1 cellular context compared by ENCODE assay signal in the genomic region with DNA sequence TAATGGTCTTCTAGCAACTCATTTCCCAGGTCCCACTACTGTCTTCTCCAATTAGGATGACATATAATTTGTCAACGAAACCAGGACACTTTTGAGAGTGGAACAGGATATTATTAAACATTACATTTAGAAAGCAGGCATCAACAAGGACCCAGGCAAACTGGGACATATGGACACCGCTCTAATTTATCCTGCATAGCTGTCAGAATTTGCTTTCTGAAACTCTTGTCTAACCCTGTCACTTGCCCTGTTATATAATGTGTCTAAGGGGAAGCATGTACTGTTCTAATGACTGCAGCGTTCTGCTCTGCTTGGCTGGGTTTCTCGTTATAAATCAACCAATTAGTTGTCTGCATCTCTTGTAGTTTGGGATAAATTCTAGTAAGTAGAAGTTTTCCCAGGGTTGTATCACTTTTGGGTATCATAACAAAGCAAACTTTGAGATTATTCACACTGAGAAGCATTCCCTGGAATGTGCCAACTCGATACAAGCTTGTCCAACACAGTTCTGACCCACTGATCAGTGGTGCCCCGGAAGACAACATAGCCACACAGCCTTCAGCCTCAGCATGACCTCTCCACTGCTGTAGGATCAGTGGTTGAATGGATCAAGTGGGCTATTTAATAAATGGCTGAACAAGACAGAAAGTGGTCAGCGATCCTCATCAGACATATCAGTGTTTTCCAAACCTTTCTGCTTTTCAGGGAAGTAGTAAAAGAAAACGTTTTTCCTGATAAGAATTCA.
TF ChIP-seq lines count a peak whose summit lies in the region.

No MANE protein-coding gene starts in this region.

TF ChIP-seq in GM12878, 131 proteins besides CTCF, POLR2A, EP300 and RAD21 (continued from another document and continues in another):
- TF ChIP-seq ELK1 (IDR thresholded peaks at IDR 0.05; ENCODE audit: low read depth, low read length) (no peak), POLR2AphosphoS5 (IDR thresholded peaks at IDR 0.05; ENCODE audit: low read length) (no peak), NR2F1 (conservative IDR thresholded peaks at IDR 0.05) (peak; percentile 57), BCL11A (IDR thresholded peaks at IDR 0.05; ENCODE audit: low read depth, low read length) (peak; percentile 86), MAX (IDR thresholded peaks at IDR 0.05; ENCODE audit: low read depth, low read length) (no peak), POU2F2 (IDR thresholded peaks at IDR 0.05; ENCODE audit: borderline replicate concordance, low read depth, low read length) (no peak), BHLHE40 (IDR thresholded peaks at IDR 0.05; ENCODE audit: borderline replicate concordance in 1 of 2, low read depth in 2 of 2, low read length in 1 of 2) (no peak), ZNF622 (IDR thresholded peaks at IDR 0.05) (no peak), ZBTB4 (CRISPR knock-in tag; IDR thresholded peaks at IDR 0.05) (no peak), MTA2 (IDR thresholded peaks at IDR 0.05; ENCODE audit: low read depth) (peak; percentile 97), EGR1 (IDR thresholded peaks at IDR 0.05; ENCODE audit: borderline replicate concordance in 1 of 2, low read depth in 2 of 2, low read length in 2 of 2) (no peak), HSF1 (IDR thresholded peaks at IDR 0.05; ENCODE audit: low read depth, low read length) (no peak), JUNB (IDR thresholded peaks at IDR 0.05) (no peak), SMARCA5 (IDR thresholded peaks at IDR 0.05) (no peak), MYB (IDR thresholded peaks at IDR 0.05; ENCODE audit: borderline replicate concordance, low read depth, low read length) (no peak), NFXL1 (IDR thresholded peaks at IDR 0.05; ENCODE audit: borderline replicate concordance) (no peak), PAX5 (IDR thresholded peaks at IDR 0.05; ENCODE audit: borderline replicate concordance, low read depth, low read length) (peak; percentile 86), KDM1A (IDR thresholded peaks at IDR 0.05; ENCODE audit: borderline replicate concordance) (no peak), HCFC1 (IDR thresholded peaks at IDR 0.05; ENCODE audit: low read length) (no peak), IKZF2 (IDR thresholded peaks at IDR 0.05) (peak; percentile 62 to 72; a peak in 3 of 4 replicates), PML (IDR thresholded peaks at IDR 0.05; ENCODE audit: low read length) (no peak), TARDBP (IDR thresholded peaks at IDR 0.05; ENCODE audit: borderline replicate concordance) (no peak), RFX5 (IDR thresholded peaks at IDR 0.05; ENCODE audit: low read depth, low read length) (no peak), NKRF (conservative IDR thresholded peaks at IDR 0.05) (no peak), ZZZ3 (IDR thresholded peaks at IDR 0.05; ENCODE audit: control insufficient read depth, insufficient read length, low read depth) (no peak), SREBF2 (IDR thresholded peaks at IDR 0.05; ENCODE audit: low read length) (no peak), CEBPZ (IDR thresholded peaks at IDR 0.05; ENCODE audit: low read depth, low read length) (no peak), NFIC (IDR thresholded peaks at IDR 0.05; ENCODE audit: low read depth, low read length) (no peak)
- TF ChIP-seq, protein P1, sequence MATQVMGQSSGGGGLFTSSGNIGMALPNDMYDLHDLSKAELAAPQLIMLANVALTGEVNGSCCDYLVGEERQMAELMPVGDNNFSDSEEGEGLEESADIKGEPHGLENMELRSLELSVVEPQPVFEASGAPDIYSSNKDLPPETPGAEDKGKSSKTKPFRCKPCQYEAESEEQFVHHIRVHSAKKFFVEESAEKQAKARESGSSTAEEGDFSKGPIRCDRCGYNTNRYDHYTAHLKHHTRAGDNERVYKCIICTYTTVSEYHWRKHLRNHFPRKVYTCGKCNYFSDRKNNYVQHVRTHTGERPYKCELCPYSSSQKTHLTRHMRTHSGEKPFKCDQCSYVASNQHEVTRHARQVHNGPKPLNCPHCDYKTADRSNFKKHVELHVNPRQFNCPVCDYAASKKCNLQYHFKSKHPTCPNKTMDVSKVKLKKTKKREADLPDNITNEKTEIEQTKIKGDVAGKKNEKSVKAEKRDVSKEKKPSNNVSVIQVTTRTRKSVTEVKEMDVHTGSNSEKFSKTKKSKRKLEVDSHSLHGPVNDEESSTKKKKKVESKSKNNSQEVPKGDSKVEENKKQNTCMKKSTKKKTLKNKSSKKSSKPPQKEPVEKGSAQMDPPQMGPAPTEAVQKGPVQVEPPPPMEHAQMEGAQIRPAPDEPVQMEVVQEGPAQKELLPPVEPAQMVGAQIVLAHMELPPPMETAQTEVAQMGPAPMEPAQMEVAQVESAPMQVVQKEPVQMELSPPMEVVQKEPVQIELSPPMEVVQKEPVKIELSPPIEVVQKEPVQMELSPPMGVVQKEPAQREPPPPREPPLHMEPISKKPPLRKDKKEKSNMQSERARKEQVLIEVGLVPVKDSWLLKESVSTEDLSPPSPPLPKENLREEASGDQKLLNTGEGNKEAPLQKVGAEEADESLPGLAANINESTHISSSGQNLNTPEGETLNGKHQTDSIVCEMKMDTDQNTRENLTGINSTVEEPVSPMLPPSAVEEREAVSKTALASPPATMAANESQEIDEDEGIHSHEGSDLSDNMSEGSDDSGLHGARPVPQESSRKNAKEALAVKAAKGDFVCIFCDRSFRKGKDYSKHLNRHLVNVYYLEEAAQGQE (IDR thresholded peaks at IDR 0.05; ENCODE audit: low read depth, low read length) = no peak
- TF ChIP-seq, protein P2, sequence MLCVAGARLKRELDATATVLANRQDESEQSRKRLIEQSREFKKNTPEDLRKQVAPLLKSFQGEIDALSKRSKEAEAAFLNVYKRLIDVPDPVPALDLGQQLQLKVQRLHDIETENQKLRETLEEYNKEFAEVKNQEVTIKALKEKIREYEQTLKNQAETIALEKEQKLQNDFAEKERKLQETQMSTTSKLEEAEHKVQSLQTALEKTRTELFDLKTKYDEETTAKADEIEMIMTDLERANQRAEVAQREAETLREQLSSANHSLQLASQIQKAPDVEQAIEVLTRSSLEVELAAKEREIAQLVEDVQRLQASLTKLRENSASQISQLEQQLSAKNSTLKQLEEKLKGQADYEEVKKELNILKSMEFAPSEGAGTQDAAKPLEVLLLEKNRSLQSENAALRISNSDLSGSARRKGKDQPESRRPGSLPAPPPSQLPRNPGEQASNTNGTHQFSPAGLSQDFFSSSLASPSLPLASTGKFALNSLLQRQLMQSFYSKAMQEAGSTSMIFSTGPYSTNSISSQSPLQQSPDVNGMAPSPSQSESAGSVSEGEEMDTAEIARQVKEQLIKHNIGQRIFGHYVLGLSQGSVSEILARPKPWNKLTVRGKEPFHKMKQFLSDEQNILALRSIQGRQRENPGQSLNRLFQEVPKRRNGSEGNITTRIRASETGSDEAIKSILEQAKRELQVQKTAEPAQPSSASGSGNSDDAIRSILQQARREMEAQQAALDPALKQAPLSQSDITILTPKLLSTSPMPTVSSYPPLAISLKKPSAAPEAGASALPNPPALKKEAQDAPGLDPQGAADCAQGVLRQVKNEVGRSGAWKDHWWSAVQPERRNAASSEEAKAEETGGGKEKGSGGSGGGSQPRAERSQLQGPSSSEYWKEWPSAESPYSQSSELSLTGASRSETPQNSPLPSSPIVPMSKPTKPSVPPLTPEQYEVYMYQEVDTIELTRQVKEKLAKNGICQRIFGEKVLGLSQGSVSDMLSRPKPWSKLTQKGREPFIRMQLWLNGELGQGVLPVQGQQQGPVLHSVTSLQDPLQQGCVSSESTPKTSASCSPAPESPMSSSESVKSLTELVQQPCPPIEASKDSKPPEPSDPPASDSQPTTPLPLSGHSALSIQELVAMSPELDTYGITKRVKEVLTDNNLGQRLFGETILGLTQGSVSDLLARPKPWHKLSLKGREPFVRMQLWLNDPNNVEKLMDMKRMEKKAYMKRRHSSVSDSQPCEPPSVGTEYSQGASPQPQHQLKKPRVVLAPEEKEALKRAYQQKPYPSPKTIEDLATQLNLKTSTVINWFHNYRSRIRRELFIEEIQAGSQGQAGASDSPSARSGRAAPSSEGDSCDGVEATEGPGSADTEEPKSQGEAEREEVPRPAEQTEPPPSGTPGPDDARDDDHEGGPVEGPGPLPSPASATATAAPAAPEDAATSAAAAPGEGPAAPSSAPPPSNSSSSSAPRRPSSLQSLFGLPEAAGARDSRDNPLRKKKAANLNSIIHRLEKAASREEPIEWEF (IDR thresholded peaks at IDR 0.05; ENCODE audit: insufficient replicate concordance, low read depth, low read length) = no peak
